ENCODE assay signal across 1 cellular context in the genomic region with DNA sequence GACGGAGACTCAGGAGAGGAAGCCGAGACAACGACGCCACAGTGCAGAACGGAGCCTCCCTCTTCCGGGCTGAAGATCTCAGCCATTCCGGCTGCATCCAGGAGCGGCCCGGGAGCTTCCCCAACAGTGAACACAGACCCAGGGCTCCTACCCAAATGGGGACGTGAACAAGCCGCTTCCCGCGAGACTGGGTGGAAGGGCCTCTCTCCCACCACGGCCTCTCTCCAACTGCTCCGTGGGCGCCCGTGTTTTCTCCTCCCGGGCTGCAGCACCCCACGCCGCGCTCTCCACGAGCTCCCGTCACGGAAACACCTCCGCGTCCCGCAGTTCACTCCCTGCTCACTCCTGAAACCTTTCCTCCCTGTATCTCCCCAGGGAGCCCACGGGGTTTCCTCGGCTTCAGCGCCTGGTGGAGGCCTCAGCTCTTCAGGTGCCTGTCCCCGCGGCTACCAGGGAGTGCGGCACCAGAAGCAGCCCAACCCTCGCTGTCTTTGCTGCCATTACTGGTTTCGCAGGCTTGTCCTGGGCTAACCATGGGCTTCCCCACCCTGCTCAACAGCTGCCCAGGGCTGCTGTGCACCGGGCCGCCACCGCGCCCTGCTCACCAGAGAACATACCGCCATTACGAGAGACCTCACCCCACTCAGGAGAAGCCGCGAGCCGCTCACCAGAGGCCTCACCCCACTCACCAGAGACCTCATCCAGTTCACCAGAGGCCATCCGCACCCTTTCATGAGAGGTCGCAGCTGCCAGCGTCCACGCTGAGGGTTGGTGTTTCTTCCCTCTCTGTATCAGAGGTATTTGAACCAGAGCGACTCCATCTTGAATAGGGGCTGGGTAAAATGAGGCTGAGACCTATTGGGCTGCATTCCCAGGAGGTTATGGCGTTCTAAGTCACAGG.
A peak's percentile ranks its signal among the peaks of the same experiment; 100 is the strongest.
TF ChIP-seq lines count a peak whose summit lies in the region.

No MANE protein-coding gene starts in this region.

TF ChIP-seq in K562, 482 proteins besides CTCF, POLR2A, EP300 and RAD21 (continued from another document and continues in another):
- TF ChIP-seq, protein P1, sequence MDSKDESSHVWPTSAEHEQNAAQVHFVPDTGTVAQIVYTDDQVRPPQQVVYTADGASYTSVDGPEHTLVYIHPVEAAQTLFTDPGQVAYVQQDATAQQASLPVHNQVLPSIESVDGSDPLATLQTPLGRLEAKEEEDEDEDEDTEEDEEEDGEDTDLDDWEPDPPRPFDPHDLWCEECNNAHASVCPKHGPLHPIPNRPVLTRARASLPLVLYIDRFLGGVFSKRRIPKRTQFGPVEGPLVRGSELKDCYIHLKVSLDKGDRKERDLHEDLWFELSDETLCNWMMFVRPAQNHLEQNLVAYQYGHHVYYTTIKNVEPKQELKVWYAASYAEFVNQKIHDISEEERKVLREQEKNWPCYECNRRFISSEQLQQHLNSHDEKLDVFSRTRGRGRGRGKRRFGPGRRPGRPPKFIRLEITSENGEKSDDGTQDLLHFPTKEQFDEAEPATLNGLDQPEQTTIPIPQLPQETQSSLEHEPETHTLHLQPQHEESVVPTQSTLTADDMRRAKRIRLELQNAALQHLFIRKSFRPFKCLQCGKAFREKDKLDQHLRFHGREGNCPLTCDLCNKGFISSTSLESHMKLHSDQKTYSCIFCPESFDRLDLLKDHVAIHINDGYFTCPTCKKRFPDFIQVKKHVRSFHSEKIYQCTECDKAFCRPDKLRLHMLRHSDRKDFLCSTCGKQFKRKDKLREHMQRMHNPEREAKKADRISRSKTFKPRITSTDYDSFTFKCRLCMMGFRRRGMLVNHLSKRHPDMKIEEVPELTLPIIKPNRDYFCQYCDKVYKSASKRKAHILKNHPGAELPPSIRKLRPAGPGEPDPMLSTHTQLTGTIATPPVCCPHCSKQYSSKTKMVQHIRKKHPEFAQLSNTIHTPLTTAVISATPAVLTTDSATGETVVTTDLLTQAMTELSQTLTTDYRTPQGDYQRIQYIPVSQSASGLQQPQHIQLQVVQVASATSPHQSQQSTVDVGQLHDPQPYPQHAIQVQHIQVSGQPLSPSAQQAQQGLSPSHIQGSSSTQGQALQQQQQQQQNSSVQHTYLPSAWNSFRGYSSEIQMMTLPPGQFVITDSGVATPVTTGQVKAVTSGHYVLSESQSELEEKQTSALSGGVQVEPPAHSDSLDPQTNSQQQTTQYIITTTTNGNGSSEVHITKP (IDR thresholded peaks at IDR 0.05; ENCODE audit: partially characterized antibody): no peak
- TF ChIP-seq JUND (IDR thresholded peaks at IDR 0.05; ENCODE audit: borderline replicate concordance, low read depth, low read length) (no peak), JUND (tag; IDR thresholded peaks at IDR 0.05; ENCODE audit: borderline replicate concordance, low read depth, low read length) (peak; percentile 72; the same call in 2 of the 3 replicates), ILF3 (IDR thresholded peaks at IDR 0.05; ENCODE audit: borderline replicate concordance) (no peak), IRF2 (CRISPR knock-in tag; IDR thresholded peaks at IDR 0.05) (no peak), SRF (CRISPR knock-in tag; IDR thresholded peaks at IDR 0.05) (peak in 1 of 2 experiments; percentile 78; a peak in 2 of 4 replicates), KDM1A (IDR thresholded peaks at IDR 0.05) (no peak), KLF6 (CRISPR knock-in tag; IDR thresholded peaks at IDR 0.05; ENCODE audit: borderline replicate concordance) (peak; percentile 99), XRCC4 (IDR thresholded peaks at IDR 0.05; ENCODE audit: extremely low read depth, insufficient read depth, insufficient read length) (no peak), MTA3 (IDR thresholded peaks at IDR 0.05; ENCODE audit: borderline replicate concordance) (no peak), MYC (IDR thresholded peaks at IDR 0.05; ENCODE audit: low read depth, low read length) (no peak), MYC (CRISPR knock-in tag; IDR thresholded peaks at IDR 0.05; ENCODE audit: borderline replicate concordance, low read depth) (peak; percentile 97), PRPF4 (IDR thresholded peaks at IDR 0.05; ENCODE audit: insufficient read depth, low read depth, low read length, poor library complexity, severe bottlenecking) (no peak), ZNF408 (CRISPR knock-in tag; IDR thresholded peaks at IDR 0.05; ENCODE audit: low read depth) (no peak; the same call in 1 of the 2 replicates), HEY1 (CRISPR knock-in tag; IDR thresholded peaks at IDR 0.05; ENCODE audit: borderline replicate concordance) (peak; percentile 93), SAFB2 (IDR thresholded peaks at IDR 0.05; ENCODE audit: borderline replicate concordance, low read depth, low read length, severe bottlenecking) (no peak)
- TF ChIP-seq, protein P2, sequence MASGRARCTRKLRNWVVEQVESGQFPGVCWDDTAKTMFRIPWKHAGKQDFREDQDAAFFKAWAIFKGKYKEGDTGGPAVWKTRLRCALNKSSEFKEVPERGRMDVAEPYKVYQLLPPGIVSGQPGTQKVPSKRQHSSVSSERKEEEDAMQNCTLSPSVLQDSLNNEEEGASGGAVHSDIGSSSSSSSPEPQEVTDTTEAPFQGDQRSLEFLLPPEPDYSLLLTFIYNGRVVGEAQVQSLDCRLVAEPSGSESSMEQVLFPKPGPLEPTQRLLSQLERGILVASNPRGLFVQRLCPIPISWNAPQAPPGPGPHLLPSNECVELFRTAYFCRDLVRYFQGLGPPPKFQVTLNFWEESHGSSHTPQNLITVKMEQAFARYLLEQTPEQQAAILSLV (tag; IDR thresholded peaks at IDR 0.05): peak; percentile 99
- TF ChIP-seq, protein P3, sequence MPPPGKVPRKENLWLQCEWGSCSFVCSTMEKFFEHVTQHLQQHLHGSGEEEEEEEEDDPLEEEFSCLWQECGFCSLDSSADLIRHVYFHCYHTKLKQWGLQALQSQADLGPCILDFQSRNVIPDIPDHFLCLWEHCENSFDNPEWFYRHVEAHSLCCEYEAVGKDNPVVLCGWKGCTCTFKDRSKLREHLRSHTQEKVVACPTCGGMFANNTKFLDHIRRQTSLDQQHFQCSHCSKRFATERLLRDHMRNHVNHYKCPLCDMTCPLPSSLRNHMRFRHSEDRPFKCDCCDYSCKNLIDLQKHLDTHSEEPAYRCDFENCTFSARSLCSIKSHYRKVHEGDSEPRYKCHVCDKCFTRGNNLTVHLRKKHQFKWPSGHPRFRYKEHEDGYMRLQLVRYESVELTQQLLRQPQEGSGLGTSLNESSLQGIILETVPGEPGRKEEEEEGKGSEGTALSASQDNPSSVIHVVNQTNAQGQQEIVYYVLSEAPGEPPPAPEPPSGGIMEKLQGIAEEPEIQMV (tag; conservative IDR thresholded peaks at IDR 0.05; ENCODE audit: low read depth): peak; percentile 96
- TF ChIP-seq, protein P4, sequence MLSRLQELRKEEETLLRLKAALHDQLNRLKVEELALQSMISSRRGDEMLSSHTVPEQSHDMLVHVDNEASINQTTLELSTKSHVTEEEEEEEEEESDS (CRISPR knock-in tag; IDR thresholded peaks at IDR 0.05): peak; percentile 79
- TF ChIP-seq, protein P5, sequence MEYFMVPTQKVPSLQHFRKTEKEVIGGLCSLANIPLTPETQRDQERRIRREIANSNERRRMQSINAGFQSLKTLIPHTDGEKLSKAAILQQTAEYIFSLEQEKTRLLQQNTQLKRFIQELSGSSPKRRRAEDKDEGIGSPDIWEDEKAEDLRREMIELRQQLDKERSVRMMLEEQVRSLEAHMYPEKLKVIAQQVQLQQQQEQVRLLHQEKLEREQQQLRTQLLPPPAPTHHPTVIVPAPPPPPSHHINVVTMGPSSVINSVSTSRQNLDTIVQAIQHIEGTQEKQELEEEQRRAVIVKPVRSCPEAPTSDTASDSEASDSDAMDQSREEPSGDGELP (CRISPR knock-in tag; IDR thresholded peaks at IDR 0.05; ENCODE audit: borderline replicate concordance): no peak
- TF ChIP-seq, protein P6, sequence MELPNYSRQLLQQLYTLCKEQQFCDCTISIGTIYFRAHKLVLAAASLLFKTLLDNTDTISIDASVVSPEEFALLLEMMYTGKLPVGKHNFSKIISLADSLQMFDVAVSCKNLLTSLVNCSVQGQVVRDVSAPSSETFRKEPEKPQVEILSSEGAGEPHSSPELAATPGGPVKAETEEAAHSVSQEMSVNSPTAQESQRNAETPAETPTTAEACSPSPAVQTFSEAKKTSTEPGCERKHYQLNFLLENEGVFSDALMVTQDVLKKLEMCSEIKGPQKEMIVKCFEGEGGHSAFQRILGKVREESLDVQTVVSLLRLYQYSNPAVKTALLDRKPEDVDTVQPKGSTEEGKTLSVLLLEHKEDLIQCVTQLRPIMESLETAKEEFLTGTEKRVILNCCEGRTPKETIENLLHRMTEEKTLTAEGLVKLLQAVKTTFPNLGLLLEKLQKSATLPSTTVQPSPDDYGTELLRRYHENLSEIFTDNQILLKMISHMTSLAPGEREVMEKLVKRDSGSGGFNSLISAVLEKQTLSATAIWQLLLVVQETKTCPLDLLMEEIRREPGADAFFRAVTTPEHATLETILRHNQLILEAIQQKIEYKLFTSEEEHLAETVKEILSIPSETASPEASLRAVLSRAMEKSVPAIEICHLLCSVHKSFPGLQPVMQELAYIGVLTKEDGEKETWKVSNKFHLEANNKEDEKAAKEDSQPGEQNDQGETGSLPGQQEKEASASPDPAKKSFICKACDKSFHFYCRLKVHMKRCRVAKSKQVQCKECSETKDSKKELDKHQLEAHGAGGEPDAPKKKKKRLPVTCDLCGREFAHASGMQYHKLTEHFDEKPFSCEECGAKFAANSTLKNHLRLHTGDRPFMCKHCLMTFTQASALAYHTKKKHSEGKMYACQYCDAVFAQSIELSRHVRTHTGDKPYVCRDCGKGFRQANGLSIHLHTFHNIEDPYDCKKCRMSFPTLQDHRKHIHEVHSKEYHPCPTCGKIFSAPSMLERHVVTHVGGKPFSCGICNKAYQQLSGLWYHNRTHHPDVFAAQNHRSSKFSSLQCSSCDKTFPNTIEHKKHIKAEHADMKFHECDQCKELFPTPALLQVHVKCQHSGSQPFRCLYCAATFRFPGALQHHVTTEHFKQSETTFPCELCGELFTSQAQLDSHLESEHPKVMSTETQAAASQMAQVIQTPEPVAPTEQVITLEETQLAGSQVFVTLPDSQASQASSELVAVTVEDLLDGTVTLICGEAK (IDR thresholded peaks at IDR 0.05): no peak
- TF ChIP-seq, protein P6 (CRISPR knock-in tag; IDR thresholded peaks at IDR 0.05): no peak
- TF ChIP-seq, protein P7, sequence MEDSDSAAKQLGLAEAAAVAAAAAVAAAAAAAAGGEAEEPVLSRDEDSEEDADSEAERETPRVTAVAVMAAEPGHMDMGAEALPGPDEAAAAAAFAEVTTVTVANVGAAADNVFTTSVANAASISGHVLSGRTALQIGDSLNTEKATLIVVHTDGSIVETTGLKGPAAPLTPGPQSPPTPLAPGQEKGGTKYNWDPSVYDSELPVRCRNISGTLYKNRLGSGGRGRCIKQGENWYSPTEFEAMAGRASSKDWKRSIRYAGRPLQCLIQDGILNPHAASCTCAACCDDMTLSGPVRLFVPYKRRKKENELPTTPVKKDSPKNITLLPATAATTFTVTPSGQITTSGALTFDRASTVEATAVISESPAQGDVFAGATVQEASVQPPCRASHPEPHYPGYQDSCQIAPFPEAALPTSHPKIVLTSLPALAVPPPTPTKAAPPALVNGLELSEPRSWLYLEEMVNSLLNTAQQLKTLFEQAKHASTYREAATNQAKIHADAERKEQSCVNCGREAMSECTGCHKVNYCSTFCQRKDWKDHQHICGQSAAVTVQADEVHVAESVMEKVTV (CRISPR knock-in tag; IDR thresholded peaks at IDR 0.05): peak; percentile 66
- TF ChIP-seq, protein P8, sequence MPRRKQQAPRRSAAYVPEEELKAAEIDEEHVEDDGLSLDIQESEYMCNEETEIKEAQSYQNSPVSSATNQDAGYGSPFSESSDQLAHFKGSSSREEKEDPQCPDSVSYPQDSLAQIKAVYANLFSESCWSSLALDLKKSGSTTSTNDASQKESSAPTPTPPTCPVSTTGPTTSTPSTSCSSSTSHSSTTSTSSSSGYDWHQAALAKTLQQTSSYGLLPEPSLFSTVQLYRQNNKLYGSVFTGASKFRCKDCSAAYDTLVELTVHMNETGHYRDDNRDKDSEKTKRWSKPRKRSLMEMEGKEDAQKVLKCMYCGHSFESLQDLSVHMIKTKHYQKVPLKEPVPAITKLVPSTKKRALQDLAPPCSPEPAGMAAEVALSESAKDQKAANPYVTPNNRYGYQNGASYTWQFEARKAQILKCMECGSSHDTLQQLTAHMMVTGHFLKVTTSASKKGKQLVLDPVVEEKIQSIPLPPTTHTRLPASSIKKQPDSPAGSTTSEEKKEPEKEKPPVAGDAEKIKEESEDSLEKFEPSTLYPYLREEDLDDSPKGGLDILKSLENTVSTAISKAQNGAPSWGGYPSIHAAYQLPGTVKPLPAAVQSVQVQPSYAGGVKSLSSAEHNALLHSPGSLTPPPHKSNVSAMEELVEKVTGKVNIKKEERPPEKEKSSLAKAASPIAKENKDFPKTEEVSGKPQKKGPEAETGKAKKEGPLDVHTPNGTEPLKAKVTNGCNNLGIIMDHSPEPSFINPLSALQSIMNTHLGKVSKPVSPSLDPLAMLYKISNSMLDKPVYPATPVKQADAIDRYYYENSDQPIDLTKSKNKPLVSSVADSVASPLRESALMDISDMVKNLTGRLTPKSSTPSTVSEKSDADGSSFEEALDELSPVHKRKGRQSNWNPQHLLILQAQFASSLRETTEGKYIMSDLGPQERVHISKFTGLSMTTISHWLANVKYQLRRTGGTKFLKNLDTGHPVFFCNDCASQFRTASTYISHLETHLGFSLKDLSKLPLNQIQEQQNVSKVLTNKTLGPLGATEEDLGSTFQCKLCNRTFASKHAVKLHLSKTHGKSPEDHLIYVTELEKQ (CRISPR knock-in tag; IDR thresholded peaks at IDR 0.05): peak; percentile 97
